ENCODE assay signal across 17 cellular contexts in genomic region chr3:55525436-55525835, GRCh38. TPM values are rescaled to one million over a fixed set of nuclear protein-coding genes. Genes with fewer than 3 reads are reported as not detected.
A peak's percentile ranks its signal among the peaks of the same experiment; 100 is the strongest.
DNase-seq lines count a peak whose midpoint lies in the region; ATAC-seq, FAIRE-seq and TF ChIP-seq lines count a peak whose summit lies in the region.
"Had no signal": no experiment of that assay in that cellular context is flagged by ENCODE, and none has a peak within 500 bp of the region (broad histone marks: within the 10 kb centered on the region; RNA-seq: fewer than 3 reads in every experiment).

No MANE protein-coding gene starts in this region.

- H3K9me2 ChIP-seq in PC-3 (replicated peaks; ENCODE audit: low read length) = no peaks in the 10 kb centered on the region

- H4K20me1 ChIP-seq in PC-3 (ENCODE audit: low read length) (no peaks in the 10 kb centered on the region), keratinocyte (ENCODE audit: control insufficient read depth, extremely low read depth, insufficient read depth, low read length) (no peaks in the 10 kb centered on the region)

- H3F3A ChIP-seq in PC-3 (ENCODE audit: low read length, unreplicated experiment) = no peaks in the 10 kb centered on the region

- H3K36me3 ChIP-seq in PC-3 (ENCODE audit: low read depth, low read length) (no peaks in the 10 kb centered on the region), RWPE2 (ENCODE audit: low read depth) (no peaks in the 10 kb centered on the region), keratinocyte (ENCODE audit: control insufficient read depth in 2 of 2, extremely low read depth in 1 of 2, insufficient read depth in 2 of 2, low read length in 2 of 2) (no peaks in the 10 kb centered on the region)

- H3K9ac ChIP-seq in PC-3 (ENCODE audit: low read length) (peak overlapping the region; percentile 24; the same call in 1 of the 2 replicates), keratinocyte (ENCODE audit: control insufficient read depth, extremely low read depth, insufficient read depth, low read length) (no peak overlapping the region)

- no peak for TF ChIP-seq CTCF in PC-3 (conservative IDR thresholded peaks at IDR 0.05; ENCODE audit: low read depth, low read length)
- TF ChIP-seq CTCF in RWPE2 (IDR thresholded peaks at IDR 0.05; ENCODE audit: poor library complexity, severe bottlenecking) = no peak
- no peak for TF ChIP-seq CTCF in keratinocyte (optimal IDR thresholded peaks at IDR 0.05 in 1 of 3, IDR thresholded peaks at IDR 0.05 in 1 of 3, conservative IDR thresholded peaks at IDR 0.05 in 1 of 3; ENCODE audit: extremely low read depth in 1 of 3, insufficient read depth in 2 of 3, low read length in 3 of 3)

- DNase-seq in PC-3 (no peak), RWPE2 (ENCODE audit: low spot score) (no peak), keratinocyte (ENCODE audit: low read depth, low spot score) (no peak), SW 1271 (lab: John Stamatoyannopoulos, UW) (no peak), Ammon's horn (ENCODE audit: low spot score) (no peak)
- no peak for DNase-seq in activated CD8-positive, alpha-beta memory T cell treated with anti-CD3 and anti-CD28 coated beads, Interleukin-2, amount 10 ng/mL, durations not matched to agents 7 days and 5 days
- DNase-seq in activated naive CD4-positive, alpha-beta T cell (lab: John Stamatoyannopoulos, UW) = no peak
- DNase-seq: ACHN; Calu3; CD4-positive, alpha-beta memory T cell; DMS79 treated with DMSO at 0.1 percent for 48 hours; GF-D8; GOT3; H9 had no signal

- dilution Hi-C loops in keratinocyte (cut with MboI; ENCODE audit: extremely low pct_ligation_motif_present, low sequenced_read_pairs) = no loop called here

- no peaks in the 10 kb centered on the region for H3K4me1 Mint-ChIP-seq in activated CD8-positive, alpha-beta memory T cell treated with anti-CD3 and anti-CD28 coated beads, Interleukin-2, amount 10 ng/mL, durations not matched to agents 7 days and 5 days
- H3K4me1 Mint-ChIP-seq: CD14-positive monocyte; CD4-positive, alpha-beta memory T cell had no signal

- FAIRE-seq in keratinocyte (lab: Jason Lieb, UNC) = peak; percentile 17
- FAIRE-seq: A204.1, HepG2 had no signal

- H3K27ac ChIP-seq in PC-3 (ENCODE audit: low read length) = peak overlapping the region; percentile 83
- H3K27ac ChIP-seq in RWPE2 (ENCODE audit: poor library complexity, severe bottlenecking) = peak overlapping the region; percentile 55
- no peak overlapping the region for H3K27ac ChIP-seq in keratinocyte (ENCODE audit: control insufficient read depth, insufficient read depth, low read length)

- H3K79me2 ChIP-seq in PC-3 (ENCODE audit: low read length) (no peaks in the 10 kb centered on the region), keratinocyte (ENCODE audit: control insufficient read depth, insufficient read depth, low read length) (no peaks in the 10 kb centered on the region)

- ATAC-seq in PC-3 (no peak), RWPE2 (ENCODE audit: low read depth) (no peak)
- no peak for ATAC-seq in activated CD8-positive, alpha-beta memory T cell treated with anti-CD3 and anti-CD28 coated beads, Interleukin-2, amount 10 ng/mL, durations not matched to agents 7 days and 5 days

- H3K4me3 ChIP-seq in PC-3 (ENCODE audit: low read length) (no peak overlapping the region), RWPE2 (ENCODE audit: severe bottlenecking) (no peak overlapping the region), keratinocyte (ENCODE audit: control insufficient read depth in 2 of 3, extremely low read depth in 1 of 3, insufficient read depth in 2 of 3, low read depth in 1 of 3, low read length in 3 of 3) (no peak overlapping the region)

- H3K27me3 ChIP-seq in PC-3 (ENCODE audit: low read length) (no peaks in the 10 kb centered on the region), RWPE2 (ENCODE audit: insufficient read depth, poor library complexity, severe bottlenecking) (no peaks in the 10 kb centered on the region), keratinocyte (ENCODE audit: control insufficient read depth, extremely low read depth, insufficient read depth, low read length) (no peaks in the 10 kb centered on the region)

- H3K27ac Mint-ChIP-seq in activated CD8-positive, alpha-beta memory T cell treated with anti-CD3 and anti-CD28 coated beads, Interleukin-2, amount 10 ng/mL, durations not matched to agents 7 days and 5 days = no peak overlapping the region
- H3K27ac Mint-ChIP-seq: CD14-positive monocyte; CD4-positive, alpha-beta memory T cell; H9 had no signal

- no peak overlapping the region for H2AFZ ChIP-seq in PC-3 (ENCODE audit: low read length)
- H2AFZ ChIP-seq in keratinocyte (ENCODE audit: control insufficient read depth, low read length) = no peak overlapping the region

- H3K4me1 ChIP-seq in PC-3 (ENCODE audit: insufficient read depth, low read length) (peaks cover 38% of the 10 kb centered on the region), RWPE2 (ENCODE audit: insufficient read depth, poor library complexity, severe bottlenecking) (peaks cover 24% of the 10 kb centered on the region), keratinocyte (ENCODE audit: control insufficient read depth, extremely low read depth, insufficient read depth, low read length) (peaks cover 29% of the 10 kb centered on the region)

- H3K36me3 Mint-ChIP-seq in activated CD8-positive, alpha-beta memory T cell treated with anti-CD3 and anti-CD28 coated beads, Interleukin-2, amount 10 ng/mL, durations not matched to agents 7 days and 5 days = no peaks in the 10 kb centered on the region
- H3K36me3 Mint-ChIP-seq: CD14-positive monocyte; CD4-positive, alpha-beta memory T cell had no signal

- no peaks in the 10 kb centered on the region for H3K27me3 Mint-ChIP-seq in activated CD8-positive, alpha-beta memory T cell treated with anti-CD3 and anti-CD28 coated beads, Interleukin-2, amount 10 ng/mL, durations not matched to agents 7 days and 5 days

- no peaks in the 10 kb centered on the region for H3K9me1 ChIP-seq in keratinocyte (ENCODE audit: control insufficient read depth, extremely low read depth, insufficient read depth, low read length)

- intact Hi-C loops in PC-3 (cut with micrococcal nuclease) = loop anchor here (2.0 to 10.0 kb wide), 3 partner anchors 71 to 369 kb away; no protein-coding TSS in a partner anchor

- CTCF ChIA-PET in PC-3 (lab: Charles Lee) = interaction anchor here (0.6 to 1.2 kb wide), 2 partner anchors 13 to 1627 kb away, joined by 3 read pairs; no protein-coding TSS in a partner anchor
- CTCF ChIA-PET in activated CD8-positive, alpha-beta memory T cell treated with anti-CD3 and anti-CD28 coated beads, Interleukin-2, amount 10 ng/mL, durations not matched to agents 7 days and 5 days (lab: Charles Lee) = no interaction called here

- peak overlapping the region; percentile 68 for H3K4me2 ChIP-seq in PC-3 (ENCODE audit: low read length)
- no peak overlapping the region for H3K4me2 ChIP-seq in keratinocyte (ENCODE audit: control insufficient read depth, extremely low read depth, insufficient read depth, low read depth, low read length)

- no TSS peak for BruUV-seq in PC-3 (replicated peaks; lab: Mats Ljungman, UMichigan)

- POLR2A ChIA-PET in PC-3 (lab: Charles Lee; ENCODE audit: unreplicated experiment) = no interaction called here

- no peaks in the 10 kb centered on the region for H3K9me3 Mint-ChIP-seq in activated CD8-positive, alpha-beta memory T cell treated with anti-CD3 and anti-CD28 coated beads, Interleukin-2, amount 10 ng/mL, durations not matched to agents 7 days and 5 days (ENCODE audit: low read depth)
- H3K9me3 Mint-ChIP-seq: H9 had no signal

- H3K9me3 ChIP-seq in PC-3 (ENCODE audit: low read length) (no peaks in the 10 kb centered on the region), RWPE2 (ENCODE audit: severe bottlenecking) (no peaks in the 10 kb centered on the region), keratinocyte (ENCODE audit: control insufficient read depth, low read depth, low read length) (no peaks in the 10 kb centered on the region)

- H3K4me3 Mint-ChIP-seq in activated CD8-positive, alpha-beta memory T cell treated with anti-CD3 and anti-CD28 coated beads, Interleukin-2, amount 10 ng/mL, durations not matched to agents 7 days and 5 days = no peak overlapping the region
- H3K4me3 Mint-ChIP-seq: CD14-positive monocyte; CD4-positive, alpha-beta memory T cell; H9 had no signal

RNA-seq across cellular contexts. Expression of gene WNT5A, which starts 38.3 kb away (rescaled TPM):
- 21.8 and 28.5 TPM in 2 replicates for total RNA-seq in PC-3 (2014; rRNA removed)
- polyA plus RNA-seq in keratinocyte = 7.1 to 18.7 TPM (median 9.4 TPM) in 3 replicates
- 4.0 TPM for polyA plus RNA-seq in keratinocyte (2011; ENCODE audit: low read depth)
- polyA plus RNA-seq in keratinocyte (2011; cell fraction: cytosol; rRNA removed) = 3.9 and 4.5 TPM in 2 replicates
- polyA plus RNA-seq in keratinocyte (2011; cell fraction: nucleus; rRNA removed) = 16.4 and 17.6 TPM in 2 replicates
- 4.5 and 16.4 TPM in 2 replicates for polyA plus RNA-seq in keratinocyte (2012; ENCODE audit: low replicate concordance)
- 14.8 to 31.6 TPM (median 18.3 TPM) in 3 replicates for polyA minus RNA-seq in keratinocyte
- polyA minus RNA-seq in keratinocyte (2011; cell fraction: cytosol; rRNA and poly(A)+ RNA removed) = 22.4 TPM
- 45.5 TPM in 2 replicates for polyA minus RNA-seq in keratinocyte (2011; cell fraction: nucleus; rRNA and poly(A)+ RNA removed)
- under 1 TPM in 1 of 2 experiments, not detected in 1; 0.16 TPM for total RNA-seq in activated CD8-positive, alpha-beta memory T cell treated with anti-CD3 and anti-CD28 coated beads, Interleukin-2, amount 10 ng/mL, durations not matched to agents 7 days and 5 days
- total RNA-seq: HepG2 had no signal
- polyA plus RNA-seq: CD4-positive, alpha-beta memory T cell; HepG2 had no signal

Comparison
In these comparisons a context has a peak if more than half of its experiments do, and no peak if none do; other contexts are left out.
1. RNA of gene WNT5A, which starts 38.3 kb away (total RNA-seq): 21.8 to 28.5 TPM in PC-3; 0.16 TPM in activated CD8-positive, alpha-beta memory T cell treated with anti-CD3 and anti-CD28 coated beads, Interleukin-2, amount 10 ng/mL, durations not matched to agents 7 days and 5 days; every median in the first group is over 10 times any median in the second.